Comparison of ENCODE assay signal across 12 cellular contexts in the genomic region with DNA sequence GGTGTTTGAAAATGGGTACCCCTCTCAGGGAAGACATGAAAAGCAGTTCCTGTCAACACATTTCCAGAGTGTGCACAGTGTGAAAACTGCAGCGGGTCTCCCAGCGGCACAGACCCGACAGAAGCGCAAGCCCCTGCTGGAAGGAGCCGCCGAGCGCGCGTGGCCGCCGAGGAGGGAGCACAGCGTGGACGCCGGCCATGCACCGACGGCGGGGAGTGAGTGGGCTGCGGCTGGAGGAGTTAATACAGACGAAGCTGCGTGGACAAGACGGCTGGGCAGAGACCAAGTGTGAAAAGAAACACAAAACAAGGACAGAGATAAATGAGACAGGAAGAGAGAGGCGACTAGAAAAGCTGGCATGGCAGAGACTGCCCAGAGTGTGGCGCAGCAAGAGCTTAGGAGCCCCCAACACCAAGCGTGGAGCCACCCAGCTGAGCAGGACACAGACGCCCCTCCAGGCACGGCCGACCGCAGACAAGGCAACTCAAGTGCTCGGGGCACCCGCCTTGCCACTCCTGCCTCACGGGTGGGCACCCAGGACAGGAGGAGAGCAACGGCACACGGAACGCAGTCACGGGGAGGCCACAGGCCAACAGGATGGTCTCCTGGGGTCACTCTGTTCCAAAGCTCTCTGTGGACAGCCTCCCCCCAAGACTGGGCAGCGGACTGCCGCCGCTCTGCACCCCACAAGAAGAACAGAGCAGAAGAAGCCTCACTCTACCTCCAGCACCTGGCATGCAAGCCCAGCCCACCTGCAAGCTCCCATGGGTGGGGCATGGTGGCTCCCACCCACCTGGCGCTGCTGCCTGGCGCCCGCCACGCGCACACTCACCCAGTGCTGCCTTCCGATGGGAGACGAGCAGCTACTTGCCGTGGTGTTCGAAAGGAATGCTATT. TPM values are rescaled to one million over a fixed set of nuclear protein-coding genes. Genes with fewer than 3 reads are reported as not detected.
DNase-seq lines count a peak whose midpoint lies in the region; ATAC-seq and TF ChIP-seq lines count a peak whose summit lies in the region.
"Had no signal": no experiment of that assay in that cellular context is flagged by ENCODE, and none has a peak within 500 bp of the region (broad histone marks: within the 10 kb centered on the region; RNA-seq: fewer than 3 reads in every experiment).

No MANE protein-coding gene starts in this region.

- WGBS in gastroesophageal sphincter (ENCODE audit: low coverage in 1 of 2), 2 donors: 75 to 83% methylated on average over 2 to 20 of the region's 47 CpGs
- WGBS in testis, 2 donors: 70 to 73% methylated on average over 23 to 40 of the region's 47 CpGs

- POLR2A ChIA-PET in activated CD4-positive, alpha-beta memory T cell treated with anti-CD3 and anti-CD28 coated beads for 36 hours (lab: Charles Lee): interaction anchor here (0.6 to 0.8 kb wide), 2 partner anchors 11 to 71 kb away, joined by 3 read pairs; no protein-coding TSS in a partner anchor

- H3K9me3 Mint-ChIP-seq in activated naive CD4-positive, alpha-beta T cell treated with anti-CD3 and anti-CD28 coated beads, Interleukin-2, amount 50 U/mL, for 24 hours: no peaks in the 10 kb centered on the region
- no peaks in the 10 kb centered on the region for H3K9me3 Mint-ChIP-seq in activated naive CD4-positive, alpha-beta T cell treated with anti-CD3 and anti-CD28 coated beads for 36 hours
- no peaks in the 10 kb centered on the region for H3K9me3 Mint-ChIP-seq in activated CD4-positive, alpha-beta memory T cell treated with anti-CD3 and anti-CD28 coated beads for 36 hours
- H3K9me3 Mint-ChIP-seq: GM23338, type B pancreatic cell had no signal

- no peaks in the 10 kb centered on the region for H3K9me3 ChIP-seq in gastroesophageal sphincter
- H3K9me3 ChIP-seq in testis: no peaks in the 10 kb centered on the region

- TF ChIP-seq EP300 in gastroesophageal sphincter (IDR thresholded peaks at IDR 0.05): no peak

- H3K4me1 ChIP-seq in gastroesophageal sphincter (peaks cover 12 to 99% (median 57%) of the 10 kb centered on the region in 3 donors), testis (peaks cover 61% of the 10 kb centered on the region)

- peaks cover 5% of the 10 kb centered on the region for H3K36me3 Mint-ChIP-seq in activated naive CD4-positive, alpha-beta T cell treated with anti-CD3 and anti-CD28 coated beads, Interleukin-2, amount 50 U/mL, for 24 hours
- H3K36me3 Mint-ChIP-seq in activated naive CD4-positive, alpha-beta T cell treated with anti-CD3 and anti-CD28 coated beads for 36 hours (ENCODE audit: low read depth): peaks cover 38% of the 10 kb centered on the region
- peaks cover 59% of the 10 kb centered on the region for H3K36me3 Mint-ChIP-seq in activated CD4-positive, alpha-beta memory T cell treated with anti-CD3 and anti-CD28 coated beads for 36 hours

- ATAC-seq in gastroesophageal sphincter: no peak
- ATAC-seq: GM23338 had no signal

- H3K36me3 ChIP-seq in gastroesophageal sphincter: peaks cover 0 to 75% of the 10 kb centered on the region in 2 donors
- H3K36me3 ChIP-seq in testis (ENCODE audit: low read depth, missing control alignments): no peaks in the 10 kb centered on the region

- no peak for DNase-seq in activated naive CD4-positive, alpha-beta T cell treated with anti-CD3 and anti-CD28 coated beads for 36 hours
- DNase-seq in activated CD4-positive, alpha-beta memory T cell treated with anti-CD3 and anti-CD28 coated beads for 36 hours: no peak
- peak; percentile 79 for DNase-seq in testis
- no peak for DNase-seq in SW480 (ENCODE audit: low spot score)
- DNase-seq in substantia nigra (lab: John Stamatoyannopoulos, UW): no peak
- DNase-seq in stimulated activated CD4-positive, alpha-beta T cell treated with anti-CD3 and anti-CD28 coated beads, Interleukin-12 subunit alpha, Interleukin-12 subunit beta, amount 100 ng/mL, for 4 hours: no peak
- DNase-seq: stimulated activated CD4-positive, alpha-beta T cell treated with anti-CD3 and anti-CD28 coated beads, Interleukin-4, amount 100 ng/mL, for 24 hours had no signal

- intact Hi-C loops in activated naive CD4-positive, alpha-beta T cell treated with anti-CD3 and anti-CD28 coated beads for 36 hours (cut with micrococcal nuclease): loop anchor here (2.0 kb wide), 1 partner anchor 53 kb away; no protein-coding TSS in a partner anchor
- intact Hi-C loops in activated CD4-positive, alpha-beta memory T cell treated with anti-CD3 and anti-CD28 coated beads for 36 hours (cut with micrococcal nuclease): no loop called here
- intact Hi-C loops in testis (cut with DNase I; ENCODE audit: low total_unique reads): loop anchor here (10.0 kb wide), 1 partner anchor 49 kb away; no protein-coding TSS in a partner anchor

- no peaks in the 10 kb centered on the region for H3K27me3 ChIP-seq in gastroesophageal sphincter
- no peaks in the 10 kb centered on the region for H3K27me3 ChIP-seq in testis

- H3K4me3 Mint-ChIP-seq in activated naive CD4-positive, alpha-beta T cell treated with anti-CD3 and anti-CD28 coated beads, Interleukin-2, amount 50 U/mL, for 24 hours: no peak overlapping the region
- no peak overlapping the region for H3K4me3 Mint-ChIP-seq in activated naive CD4-positive, alpha-beta T cell treated with anti-CD3 and anti-CD28 coated beads for 36 hours
- H3K4me3 Mint-ChIP-seq in activated CD4-positive, alpha-beta memory T cell treated with anti-CD3 and anti-CD28 coated beads for 36 hours: no peak overlapping the region
- H3K4me3 Mint-ChIP-seq: GM23338, type B pancreatic cell had no signal

- H3K27me3 Mint-ChIP-seq in activated naive CD4-positive, alpha-beta T cell treated with anti-CD3 and anti-CD28 coated beads, Interleukin-2, amount 50 U/mL, for 24 hours: no peaks in the 10 kb centered on the region
- no peaks in the 10 kb centered on the region for H3K27me3 Mint-ChIP-seq in activated naive CD4-positive, alpha-beta T cell treated with anti-CD3 and anti-CD28 coated beads for 36 hours (ENCODE audit: low read depth)
- H3K27me3 Mint-ChIP-seq in activated CD4-positive, alpha-beta memory T cell treated with anti-CD3 and anti-CD28 coated beads for 36 hours: no peaks in the 10 kb centered on the region
- H3K27me3 Mint-ChIP-seq: type B pancreatic cell had no signal

- peak overlapping the region; percentile 70 for H3K27ac Mint-ChIP-seq in activated naive CD4-positive, alpha-beta T cell treated with anti-CD3 and anti-CD28 coated beads, Interleukin-2, amount 50 U/mL, for 24 hours
- no peak overlapping the region for H3K27ac Mint-ChIP-seq in activated naive CD4-positive, alpha-beta T cell treated with anti-CD3 and anti-CD28 coated beads for 36 hours
- peak overlapping the region; percentile 70 for H3K27ac Mint-ChIP-seq in activated CD4-positive, alpha-beta memory T cell treated with anti-CD3 and anti-CD28 coated beads for 36 hours
- H3K27ac Mint-ChIP-seq: GM23338 had no signal

- H3K4me1 Mint-ChIP-seq in activated naive CD4-positive, alpha-beta T cell treated with anti-CD3 and anti-CD28 coated beads, Interleukin-2, amount 50 U/mL, for 24 hours: peaks cover 41% of the 10 kb centered on the region
- peaks cover 33% of the 10 kb centered on the region for H3K4me1 Mint-ChIP-seq in activated naive CD4-positive, alpha-beta T cell treated with anti-CD3 and anti-CD28 coated beads for 36 hours (ENCODE audit: low read depth)
- peaks cover 35% of the 10 kb centered on the region for H3K4me1 Mint-ChIP-seq in activated CD4-positive, alpha-beta memory T cell treated with anti-CD3 and anti-CD28 coated beads for 36 hours (ENCODE audit: low read depth)

- no peak for TF ChIP-seq POLR2A in gastroesophageal sphincter (IDR thresholded peaks at IDR 0.05)
- no peak for TF ChIP-seq POLR2A in testis (IDR thresholded peaks at IDR 0.05)

- no peak for TF ChIP-seq CTCF in gastroesophageal sphincter (IDR thresholded peaks at IDR 0.05)
- no peak for TF ChIP-seq CTCF in testis (IDR thresholded peaks at IDR 0.05)

- H3K4me3 ChIP-seq in gastroesophageal sphincter (no peak overlapping the region), testis (no peak overlapping the region)
- H3K4me3 ChIP-seq: GM23338 had no signal

- H3K27ac ChIP-seq in gastroesophageal sphincter (peak overlapping the region in 3 of 4 donors; percentile 83 to 88 (median 86)), testis (peak overlapping the region in 1 of 2 donors; percentile 83), substantia nigra (ENCODE audit: low read depth, low read length, poor library complexity, severe bottlenecking) (no peak overlapping the region)
- H3K27ac ChIP-seq: KMS-11 had no signal

- CTCF ChIA-PET in activated naive CD4-positive, alpha-beta T cell treated with anti-CD3 and anti-CD28 coated beads for 36 hours (lab: Charles Lee): interaction anchor here (0.7 to 1.1 kb wide), 2 partner anchors 9 to 105 kb away, joined by 3 to 4 read pairs; no protein-coding TSS in a partner anchor
- CTCF ChIA-PET in activated CD4-positive, alpha-beta memory T cell treated with anti-CD3 and anti-CD28 coated beads for 36 hours (lab: Charles Lee): interaction anchor here (1.2 kb wide), 2 partner anchors 9 to 47 kb away, joined by 3 to 5 read pairs; no protein-coding TSS in a partner anchor

RNA-seq across cellular contexts. Expression of a gene that starts 16.6 kb away (rescaled TPM):
- 10 to 100 TPM; 15.2 to 18.3 TPM for total RNA-seq in activated naive CD4-positive, alpha-beta T cell treated with anti-CD3 and anti-CD28 coated beads for 36 hours
- total RNA-seq in activated CD4-positive, alpha-beta memory T cell treated with anti-CD3 and anti-CD28 coated beads for 36 hours: 10 to 100 TPM; 97.4 to 99.7 TPM
- total RNA-seq in gastroesophageal sphincter: 10 to 100 TPM; 11.2 to 38.5 (median 22.1) TPM
- 10 to 100 TPM; 67.7 to 71.4 TPM for total RNA-seq in testis
- polyA plus RNA-seq in testis (ENCODE audit: insufficient read depth, low read depth, low replicate concordance): 70.6 TPM

RNA-seq across cellular contexts. Expression of a gene that starts 28.1 kb away (rescaled TPM):
- total RNA-seq in activated naive CD4-positive, alpha-beta T cell treated with anti-CD3 and anti-CD28 coated beads for 36 hours: 100 to 1,000 TPM in 1 of 2 experiments, 10 to 100 TPM in 1; 99.8 to 100 TPM
- total RNA-seq in activated CD4-positive, alpha-beta memory T cell treated with anti-CD3 and anti-CD28 coated beads for 36 hours: 100 to 1,000 TPM; 110 to 111 TPM
- total RNA-seq in gastroesophageal sphincter (10 to 100 TPM; 23.4 to 92.1 (median 72.4) TPM), testis (100 to 1,000 TPM; 137 to 179 TPM)
- polyA plus RNA-seq in testis (ENCODE audit: insufficient read depth, low read depth, low replicate concordance): 178 TPM

RNA-seq across cellular contexts. Expression of a gene that starts 32.8 kb away (rescaled TPM):
- total RNA-seq in activated naive CD4-positive, alpha-beta T cell treated with anti-CD3 and anti-CD28 coated beads for 36 hours: 10 to 100 TPM; 40.7 to 43.9 TPM
- 10 to 100 TPM; 49.6 to 51.7 TPM for total RNA-seq in activated CD4-positive, alpha-beta memory T cell treated with anti-CD3 and anti-CD28 coated beads for 36 hours
- 10 to 100 TPM in 3 of 4 donors, 1 to 10 TPM in 1; 6.5 to 28.2 (median 16.2) TPM for total RNA-seq in gastroesophageal sphincter
- 100 to 1,000 TPM in 1 of 2 donors, 10 to 100 TPM in 1; 71.8 to 111 TPM for total RNA-seq in testis
- polyA plus RNA-seq in testis (ENCODE audit: insufficient read depth, low read depth, low replicate concordance): 61.3 TPM
